Comparison of ENCODE assay signal across 8 cellular contexts in genomic region chr19:17512574-17512939, GRCh38. TPM values are rescaled to one million over a fixed set of nuclear protein-coding genes. Genes with fewer than 3 reads are reported as not detected.
DNase-seq lines count a peak whose midpoint lies in the region; TF ChIP-seq lines count a peak whose summit lies in the region.

No MANE protein-coding gene starts in this region.

- 75 to 85% methylated on average over 9 of the region's 9 CpGs for WGBS in endodermal cell (ENCODE audit: insufficient coverage in 1 of 2, insufficient read length in 1 of 2), 2 experiments

- H2AFZ ChIP-seq in OCI-LY1 (ENCODE audit: low read length) (no peak overlapping the region), osteoblast (ENCODE audit: low read length) (peak overlapping the region; percentile 80)

- no peaks in the 10 kb centered on the region for H3K27me3 ChIP-seq in DOHH2 (ENCODE audit: control insufficient read depth, low read length)
- H3K27me3 ChIP-seq in OCI-LY1 (ENCODE audit: insufficient read depth, low read length) = no peaks in the 10 kb centered on the region
- no peaks in the 10 kb centered on the region for H3K27me3 ChIP-seq in endodermal cell (ENCODE audit: control insufficient read depth, insufficient read depth, low read length, poor library complexity, severe bottlenecking)
- H3K27me3 ChIP-seq in osteoblast (ENCODE audit: insufficient read depth, low read length) = no peaks in the 10 kb centered on the region

- H3K9me3 ChIP-seq in DOHH2 (ENCODE audit: control insufficient read depth, insufficient read depth, low read length) (peaks cover 3% of the 10 kb centered on the region; the same call in 1 of the 2 replicates), OCI-LY1 (ENCODE audit: low read length) (peaks cover 16% of the 10 kb centered on the region), endodermal cell (ENCODE audit: control insufficient read depth, low read length) (peaks cover 17% of the 10 kb centered on the region), osteoblast (ENCODE audit: low read depth, low read length) (peaks cover 5% of the 10 kb centered on the region)

- TF ChIP-seq CTCF in DOHH2 (IDR thresholded peaks at IDR 0.05; ENCODE audit: low read depth, low read length, poor library complexity, severe bottlenecking) = no peak
- TF ChIP-seq CTCF in OCI-LY1 (IDR thresholded peaks at IDR 0.05; ENCODE audit: low read length) = no peak
- no peak for TF ChIP-seq CTCF in endodermal cell (conservative IDR thresholded peaks at IDR 0.05)
- TF ChIP-seq CTCF in osteoblast (IDR thresholded peaks at IDR 0.05; ENCODE audit: extremely low read depth, low read depth, low read length) = no peak

- H3K36me3 Mint-ChIP-seq in endodermal cell (ENCODE audit: low read depth) = peaks cover 26% of the 10 kb centered on the region

- peaks cover 74% of the 10 kb centered on the region for H3K79me2 ChIP-seq in DOHH2 (ENCODE audit: control insufficient read depth, low read length)
- no peaks in the 10 kb centered on the region for H3K79me2 ChIP-seq in OCI-LY1 (ENCODE audit: insufficient read depth, low read length)
- H3K79me2 ChIP-seq in osteoblast (ENCODE audit: insufficient read depth, low read length) = peaks cover 51% of the 10 kb centered on the region

- peak overlapping the region; percentile 90 for H3K27ac ChIP-seq in DOHH2 (ENCODE audit: low read depth, low read length)
- peak overlapping the region; percentile 23 for H3K27ac ChIP-seq in OCI-LY1 (ENCODE audit: low read depth, low read length, poor library complexity, severe bottlenecking)
- H3K27ac ChIP-seq in endodermal cell (ENCODE audit: low read depth, low read length) = peak overlapping the region; percentile 60
- H3K27ac ChIP-seq in osteoblast (ENCODE audit: low read depth, low read length) = peak overlapping the region; percentile 89

- H3K4me1 ChIP-seq in DOHH2 (ENCODE audit: control insufficient read depth, low read length) (peaks cover 17% of the 10 kb centered on the region), OCI-LY1 (ENCODE audit: insufficient read depth, low read length, severe bottlenecking) (peaks cover 20% of the 10 kb centered on the region), endodermal cell (ENCODE audit: control insufficient read depth, insufficient read depth, low read length) (no peaks in the 10 kb centered on the region), osteoblast (ENCODE audit: insufficient read depth, low read length) (peaks cover 32% of the 10 kb centered on the region)

- H3K27me3 Mint-ChIP-seq in endodermal cell (ENCODE audit: insufficient read depth) = no peaks in the 10 kb centered on the region

- H3K4me1 Mint-ChIP-seq in endodermal cell = peaks cover 6% of the 10 kb centered on the region

- peak overlapping the region; percentile 85 for H3K9ac ChIP-seq in OCI-LY1 (ENCODE audit: low read length)
- peak overlapping the region; percentile 72 for H3K9ac ChIP-seq in endodermal cell (ENCODE audit: extremely low read depth, low read length, poor library complexity, severe bottlenecking)

- H3K27ac Mint-ChIP-seq in endodermal cell = peak overlapping the region; percentile 70

- DNase-seq in endodermal cell (no peak), osteoblast (ENCODE audit: insufficient read length, low spot score, missing footprints) (peak; percentile 46), COLO668 (lab: John Stamatoyannopoulos, UW; ENCODE audit: unreplicated experiment) (no peak), AG08396 (ENCODE audit: low spot score) (no peak), NCI-H2107 (lab: John Stamatoyannopoulos, UW) (no peak)
- no peak for DNase-seq in stimulated activated CD8-positive, alpha-beta memory T cell treated with anti-CD3 and anti-CD28 coated beads, Interleukin-4, amount 100 ng/mL, for 48 hours

- peaks cover 9% of the 10 kb centered on the region for H3K9me3 Mint-ChIP-seq in endodermal cell

- H3F3A ChIP-seq in DOHH2 (ENCODE audit: control insufficient read depth, insufficient read depth) = no peaks in the 10 kb centered on the region
- H3F3A ChIP-seq in OCI-LY1 (ENCODE audit: insufficient read depth, low read length) = no peaks in the 10 kb centered on the region

- H4K20me1 ChIP-seq in DOHH2 (ENCODE audit: control insufficient read depth, insufficient read depth, low read depth, low read length) (no peaks in the 10 kb centered on the region), OCI-LY1 (ENCODE audit: insufficient read depth, low read length) (no peaks in the 10 kb centered on the region), osteoblast (ENCODE audit: insufficient read depth, low read length) (peaks cover 12% of the 10 kb centered on the region)

- H3K36me3 ChIP-seq in DOHH2 (ENCODE audit: control insufficient read depth, low read length) (peaks cover 40% of the 10 kb centered on the region), OCI-LY1 (ENCODE audit: insufficient read depth, low read length) (peaks cover 19% of the 10 kb centered on the region), endodermal cell (ENCODE audit: control insufficient read depth, insufficient read depth, low read length) (peaks cover 13% of the 10 kb centered on the region), osteoblast (ENCODE audit: insufficient read depth, low read length) (peaks cover 12% of the 10 kb centered on the region)

- H3K4me3 ChIP-seq in DOHH2 (ENCODE audit: low read length) = peak overlapping the region; percentile 95
- H3K4me3 ChIP-seq in OCI-LY1 (ENCODE audit: low read depth, low read length, poor library complexity, severe bottlenecking) = peak overlapping the region; percentile 87
- H3K4me3 ChIP-seq in endodermal cell (ENCODE audit: low read length) = peak overlapping the region; percentile 86
- H3K4me3 ChIP-seq in osteoblast (ENCODE audit: insufficient read depth, low read length) = peak overlapping the region; percentile 84

- H3K4me2 ChIP-seq in DOHH2 (ENCODE audit: low read length) (peak overlapping the region; percentile 83), OCI-LY1 (ENCODE audit: low read length) (peak overlapping the region; percentile 88), osteoblast (ENCODE audit: insufficient read depth, low read length) (peak overlapping the region; percentile 92)

- H3K9me2 ChIP-seq in DOHH2 (replicated peaks; ENCODE audit: control insufficient read depth, low read length) = no peaks in the 10 kb centered on the region
- no peaks in the 10 kb centered on the region for H3K9me2 ChIP-seq in OCI-LY1 (ENCODE audit: low read depth, low read length)

- peak overlapping the region; percentile 88 for H3K4me3 Mint-ChIP-seq in endodermal cell

RNA-seq across cellular contexts. Expression of gene PGLS, which starts 1.1 kb away (rescaled TPM):
- total RNA-seq in endodermal cell (100 to 1,000 TPM; 121 to 132 TPM), osteoblast (84.6 and 98.1 TPM in 2 replicates)
- polyA plus RNA-seq in endodermal cell (2013, experiment 1 of 2) = 79.1 TPM
- 76.6 TPM for polyA plus RNA-seq in endodermal cell (2013, experiment 2 of 2)

RNA-seq across cellular contexts. Expression of gene SLC27A1, which starts 42.2 kb away (rescaled TPM):
- total RNA-seq in endodermal cell (10 to 100 TPM; 11.8 to 16.9 TPM), osteoblast (47.4 and 64.4 TPM in 2 replicates)
- polyA plus RNA-seq in endodermal cell (2013, experiment 1 of 2) = 15.4 TPM
- 12.7 TPM for polyA plus RNA-seq in endodermal cell (2013, experiment 2 of 2)

RNA-seq across cellular contexts. Expression of gene COLGALT1, which starts 42.9 kb away (rescaled TPM):
- total RNA-seq in endodermal cell (10 to 100 TPM; 61.2 to 68.3 TPM), osteoblast (106 and 108 TPM in 2 replicates)
- polyA plus RNA-seq in endodermal cell (2013, experiment 1 of 2) = 52.8 TPM
- 49.6 TPM for polyA plus RNA-seq in endodermal cell (2013, experiment 2 of 2)

RNA-seq across cellular contexts. Expression of gene NXNL1, which starts 51.8 kb away (rescaled TPM):
- total RNA-seq in endodermal cell (not detected), osteoblast (not detected in 2 replicates)
- not detected for polyA plus RNA-seq in endodermal cell (2013, experiment 1 of 2)
- polyA plus RNA-seq in endodermal cell (2013, experiment 2 of 2) = not detected

Comparison
In these comparisons a context has a peak if more than half of its experiments do, and no peak if none do; other contexts are left out.
1. H3K27ac ChIP-seq: peak in every context shown above with its lines; median percentile 90 in DOHH2; 89 in osteoblast; 60 in endodermal cell; 23 in OCI-LY1.